In genomic region chr7:135716677-135717238, GRCh38 we compare ENCODE assay signal across 10 cellular contexts. TPM values are rescaled to one million over a fixed set of nuclear protein-coding genes. Genes with fewer than 3 reads are reported as not detected.
DNase-seq lines count a peak whose midpoint lies in the region; TF ChIP-seq lines count a peak whose summit lies in the region.
"Had no signal": no experiment of that assay in that cellular context is flagged by ENCODE, and none has a peak within 500 bp of the region (broad histone marks: within the 10 kb centered on the region; RNA-seq: fewer than 3 reads in every experiment).

No MANE protein-coding gene starts in this region.

- H3K18ac ChIP-seq in neuronal stem cell (ENCODE audit: low read length), result no peak overlapping the region

- no peaks in the 10 kb centered on the region for H3K9me3 ChIP-seq in neuronal stem cell (replicated peaks in 1 of 2; ENCODE audit: control insufficient read depth in 2 of 2, insufficient read depth in 1 of 2, low read depth in 1 of 2, low read length in 2 of 2)
- H3K9me3 ChIP-seq: ovary had no signal

- H3K79me1 ChIP-seq in neuronal stem cell (ENCODE audit: low read depth, low read length), result no peaks in the 10 kb centered on the region

- DNase-seq in ELR (ENCODE audit: low read depth), result peak; percentile 86
- DNase-seq in NCI-H2171 (lab: John Stamatoyannopoulos, UW), result peak; percentile 62
- DNase-seq in astrocyte of the hippocampus (ENCODE audit: low read depth, low spot score), result peak; percentile 88
- peak; percentile 28 for DNase-seq in non-pigmented ciliary epithelial cell (ENCODE audit: low read depth)
- no peak for DNase-seq in activated naive CD4-positive, alpha-beta T cell treated with Interleukin-2 at 50 U/mL for 16 hours
- DNase-seq in RKO (ENCODE audit: low spot score), result no peak
- no peak for DNase-seq in lower leg skin (ENCODE audit: low spot score in 2 of 2)
- DNase-seq in neuronal stem cell (ENCODE audit: low spot score), result no peak
- DNase-seq: activated CD4-positive, CD25-positive, alpha-beta regulatory T cell treated with anti-CD3 and anti-CD28 coated beads, Interleukin-2, amount 50 U/mL, for 72 hours; ovary had no signal

- H2AFZ ChIP-seq in neuronal stem cell (ENCODE audit: low read length), result no peak overlapping the region

- peaks cover 14 to 15% of the 10 kb centered on the region in 2 donors for H3K4me1 ChIP-seq in neuronal stem cell (ENCODE audit: control insufficient read depth in 2 of 2, insufficient read depth in 1 of 2, low read depth in 1 of 2, low read length in 2 of 2)

- H2BK120ac ChIP-seq in neuronal stem cell (ENCODE audit: low read depth, low read length), result no peak overlapping the region

- H3K4ac ChIP-seq in neuronal stem cell (ENCODE audit: low read length), result no peak overlapping the region

- no peak overlapping the region for H3K27ac ChIP-seq in neuronal stem cell (replicated peaks; ENCODE audit: low read length)
- H3K27ac ChIP-seq: ovary had no signal

- 31 to 36% methylated on average over 9 of the region's 9 CpGs for WGBS in lower leg skin, 2 donors
- no CpG with 5 or more reads among the region's 9 CpGs for WGBS in neuronal stem cell (ENCODE audit: extremely low coverage in 2 of 2, insufficient read length in 2 of 2, insufficient replicate concordance in 1 of 2), 2 donors

- no peak for TF ChIP-seq POLR2A in lower leg skin (IDR thresholded peaks at IDR 0.05)

- H4K8ac ChIP-seq in neuronal stem cell (ENCODE audit: low read depth, low read length), result no peak overlapping the region

- H3K36me3 ChIP-seq in neuronal stem cell (replicated peaks in 1 of 2; ENCODE audit: control insufficient read depth in 2 of 2, insufficient read depth in 2 of 2, low read length in 2 of 2), result no peaks in the 10 kb centered on the region
- H3K36me3 ChIP-seq: ovary had no signal

- H2BK15ac ChIP-seq in neuronal stem cell (ENCODE audit: low read length), result no peak overlapping the region

- H3K4me3 ChIP-seq in lower leg skin (ENCODE audit: low read depth, poor library complexity, severe bottlenecking), result no peak overlapping the region
- no peak overlapping the region for H3K4me3 ChIP-seq in neuronal stem cell (ENCODE audit: low read length in 2 of 2)
- H3K4me3 ChIP-seq: ovary had no signal

- intact Hi-C loops in lower leg skin (cut with DNase I; ENCODE audit: low total_unique reads), result no loop called here

- H3K4me2 ChIP-seq in neuronal stem cell (ENCODE audit: insufficient read depth, low read length, poor library complexity, severe bottlenecking), result no peak overlapping the region

- no peak overlapping the region for H2BK5ac ChIP-seq in neuronal stem cell (ENCODE audit: low read length)

- H3K23ac ChIP-seq in neuronal stem cell (ENCODE audit: low read depth, low read length, poor library complexity), result no peak overlapping the region

- no peaks in the 10 kb centered on the region for H3K27me3 ChIP-seq in neuronal stem cell (ENCODE audit: control insufficient read depth in 3 of 3, insufficient read depth in 3 of 3, low read depth in 1 of 3, low read length in 3 of 3)
- H3K27me3 ChIP-seq: ovary had no signal

- no peak overlapping the region for H2BK12ac ChIP-seq in neuronal stem cell (ENCODE audit: low read length)

- TF ChIP-seq CTCF in lower leg skin (IDR thresholded peaks at IDR 0.05), result no peak

- no peak overlapping the region for H4K91ac ChIP-seq in neuronal stem cell (ENCODE audit: low read depth, low read length, poor library complexity)

- no peak overlapping the region for H3K9ac ChIP-seq in neuronal stem cell (ENCODE audit: low read depth, low read length, poor library complexity)

- no peak overlapping the region for H2AK5ac ChIP-seq in neuronal stem cell (ENCODE audit: low read depth, low read length)

- H3K14ac ChIP-seq in neuronal stem cell (ENCODE audit: low read length), result no peak overlapping the region

RNA-seq across cellular contexts. Expression of gene SLC13A4, which starts 11.2 kb away (rescaled TPM):
- total RNA-seq in lower leg skin, result 1 to 10 TPM in 1 of 4 donors, under 1 TPM in 3; 0.23 to 1.1 (median 0.49) TPM
- 5.0 TPM for polyA plus RNA-seq in neuronal stem cell (2013, experiment 1 of 2)
- polyA plus RNA-seq in neuronal stem cell (2013, experiment 2 of 2), result 4.6 TPM

RNA-seq across cellular contexts. Expression of gene FAM180A, which starts 31.9 kb away (rescaled TPM):
- 10 to 100 TPM in 1 of 4 donors, 1 to 10 TPM in 2, under 1 TPM in 1; 0.34 to 10.3 (median 5.6) TPM for total RNA-seq in lower leg skin
- not detected for polyA plus RNA-seq in neuronal stem cell (2013, experiment 1 of 2)
- polyA plus RNA-seq in neuronal stem cell (2013, experiment 2 of 2), result not detected

RNA-seq across cellular contexts. Expression of gene STMP1, which starts 54.4 kb away (rescaled TPM):
- 10 to 100 TPM; 15.7 to 18.7 (median 16.5) TPM for total RNA-seq in lower leg skin
- 60.7 TPM for polyA plus RNA-seq in neuronal stem cell (2013, experiment 1 of 2)
- polyA plus RNA-seq in neuronal stem cell (2013, experiment 2 of 2), result 60.6 TPM

Comparison
In these comparisons a context has a peak if more than half of its experiments do, and no peak if none do; other contexts are left out.
1. DNase-seq: peak in ELR (single experiment), NCI-H2171 (single experiment), astrocyte of the hippocampus (single experiment) and non-pigmented ciliary epithelial cell (single experiment); none in activated naive CD4-positive, alpha-beta T cell treated with Interleukin-2 at 50 U/mL for 16 hours (single experiment), RKO (single experiment), lower leg skin (0 of 2) and neuronal stem cell (single experiment).